ENCODE assay signal across 16 cellular contexts in the genomic region with DNA sequence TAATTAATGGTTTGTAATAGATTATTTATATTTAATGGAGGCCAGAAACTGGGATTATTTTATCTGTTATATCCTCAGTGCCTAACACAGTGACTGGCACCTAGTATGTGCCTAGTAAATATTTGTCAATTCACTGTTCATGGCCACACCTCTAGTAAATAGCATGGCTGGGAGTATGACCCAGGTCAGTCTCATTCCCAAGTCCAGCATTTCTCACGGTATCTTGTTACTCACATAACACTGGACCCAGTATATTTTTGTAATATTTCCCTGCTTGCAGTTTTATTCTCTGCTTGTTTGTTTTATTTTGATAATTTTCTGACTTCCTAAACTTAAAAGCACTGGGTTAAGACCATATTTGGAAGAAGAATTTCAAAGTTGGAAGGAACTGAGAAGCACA.
"Had no signal": no experiment of that assay in that cellular context is flagged by ENCODE, and none has a peak within 500 bp of the region (broad histone marks: within the 10 kb centered on the region; RNA-seq: fewer than 3 reads in every experiment).

No MANE protein-coding gene starts in this region.

- H3K36me3 ChIP-seq: breast epithelium had no signal

- H3K4me3 Mint-ChIP-seq: activated naive CD4-positive, alpha-beta T cell treated with anti-CD3 and anti-CD28 coated beads, Interleukin-2, amount 10 ng/mL, durations not matched to agents 7 days and 5 days; naive thymus-derived CD4-positive, alpha-beta T cell; stimulated activated naive CD8-positive, alpha-beta T cell treated with anti-CD3 and anti-CD28 coated beads, Interleukin-15, amount 100 ng/mL, for 72 hours had no signal

- H3K27me3 Mint-ChIP-seq: activated naive CD4-positive, alpha-beta T cell treated with anti-CD3 and anti-CD28 coated beads, Interleukin-2, amount 10 ng/mL, durations not matched to agents 7 days and 5 days; naive thymus-derived CD4-positive, alpha-beta T cell; stimulated activated naive CD8-positive, alpha-beta T cell treated with anti-CD3 and anti-CD28 coated beads, Interleukin-15, amount 100 ng/mL, for 72 hours had no signal

- ATAC-seq: lower lobe of right lung; naive thymus-derived CD4-positive, alpha-beta T cell; stimulated activated naive CD8-positive, alpha-beta T cell treated with anti-CD3 and anti-CD28 coated beads, Interleukin-15, amount 100 ng/mL, for 72 hours; upper lobe of right lung had no signal

- H3K4me3 ChIP-seq: breast epithelium, lower lobe of right lung, testis, upper lobe of right lung had no signal

- DNase-seq: activated CD4-positive, alpha-beta T cell treated with anti-CD3 and anti-CD28 coated beads, Interleukin-2, amount 50 U/mL, for 1 hour; activated naive CD4-positive, alpha-beta T cell treated with anti-CD3 and anti-CD28 coated beads, Interleukin-2, amount 10 ng/mL, durations not matched to agents 7 days and 5 days; activated T-cell treated with anti-CD3 and anti-CD28 coated beads for 4 hours; lower lobe of right lung; midbrain; naive thymus-derived CD4-positive, alpha-beta T cell; nucleus accumbens; stimulated activated CD4-positive, alpha-beta T cell treated with anti-CD3 and anti-CD28 coated beads, Interleukin-15, amount 100 ng/mL, for 24 hours; stimulated activated CD4-positive, alpha-beta T cell treated with anti-CD3 and anti-CD28 coated beads, Interleukin-4, amount 100 ng/mL, for 24 hours; stimulated activated naive CD8-positive, alpha-beta T cell treated with anti-CD3 and anti-CD28 coated beads, Interleukin-15, amount 100 ng/mL, for 72 hours; testis; upper lobe of right lung had no signal

- H3K9me3 ChIP-seq: breast epithelium, lower lobe of right lung, testis, upper lobe of right lung had no signal

- H3K27ac Mint-ChIP-seq: activated naive CD4-positive, alpha-beta T cell treated with anti-CD3 and anti-CD28 coated beads, Interleukin-2, amount 10 ng/mL, durations not matched to agents 7 days and 5 days; activated T-helper 2 cell treated with anti-CD3 and anti-CD28 coated beads, Interferon-gamma antibody, Interleukin-2, Interleukin-4, amounts not matched to agents 10 μg/mL and 5 μg/mL and 100 μg/mL, durations not matched to agents 14 hours and 24 hours and 36 hours; stimulated activated naive CD8-positive, alpha-beta T cell treated with anti-CD3 and anti-CD28 coated beads, Interleukin-15, amount 100 ng/mL, for 72 hours had no signal

- H3K4me1 ChIP-seq: breast epithelium, lower lobe of right lung, testis, upper lobe of right lung had no signal

- H3K9me3 Mint-ChIP-seq: activated naive CD4-positive, alpha-beta T cell treated with anti-CD3 and anti-CD28 coated beads, Interleukin-2, amount 10 ng/mL, durations not matched to agents 7 days and 5 days; activated T-helper 2 cell treated with anti-CD3 and anti-CD28 coated beads, Interferon-gamma antibody, Interleukin-2, Interleukin-4, amounts not matched to agents 10 μg/mL and 5 μg/mL and 100 μg/mL, durations not matched to agents 14 hours and 24 hours and 36 hours; naive thymus-derived CD4-positive, alpha-beta T cell; stimulated activated naive CD8-positive, alpha-beta T cell treated with anti-CD3 and anti-CD28 coated beads, Interleukin-15, amount 100 ng/mL, for 72 hours had no signal

- FAIRE-seq: endothelial cell of umbilical vein, keratinocyte had no signal

- H3K27me3 ChIP-seq: breast epithelium, testis, upper lobe of right lung had no signal

- H3K27ac ChIP-seq: breast epithelium, lower lobe of right lung, testis, upper lobe of right lung had no signal
